In the genomic region with DNA sequence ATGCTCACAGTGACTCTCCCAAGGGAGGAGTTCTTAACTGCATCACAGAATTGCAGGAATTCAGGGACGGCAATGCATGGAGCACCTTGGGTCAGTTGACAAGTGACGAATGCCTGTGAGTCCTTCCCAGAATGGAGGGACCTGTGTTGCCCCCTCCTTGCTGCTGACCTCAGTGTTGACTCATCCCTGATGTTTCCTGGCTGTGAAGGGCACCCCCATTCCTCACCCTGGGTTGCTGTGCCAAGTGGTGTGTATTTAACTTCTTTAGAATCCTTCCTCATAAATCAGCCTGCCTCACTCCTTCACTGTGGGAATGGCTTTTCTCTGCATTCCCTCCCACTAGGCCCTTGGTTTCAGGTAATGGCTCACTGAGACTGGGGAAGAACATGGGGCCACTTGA, we compare ENCODE assay signal across 13 cellular contexts.
DNase-seq lines count a peak whose midpoint lies in the region; ATAC-seq, FAIRE-seq and TF ChIP-seq lines count a peak whose summit lies in the region.
"Had no signal": no experiment of that assay in that cellular context is flagged by ENCODE, and none has a peak within 500 bp of the region (broad histone marks: within the 10 kb centered on the region; RNA-seq: fewer than 3 reads in every experiment).

No MANE protein-coding gene starts in this region.

- 26 to 34% (median 29%) methylated on average over 2 of the region's 2 CpGs for WGBS in adrenal gland, 4 donors
- 83 to 86% (median 84%) methylated on average over 2 of the region's 2 CpGs for WGBS in ovary, 3 donors

- FAIRE-seq in urothelium cell line (lab: Jason Lieb, UNC) = peak; percentile 77

- H3K27me3 ChIP-seq in adrenal gland (no peaks in the 10 kb centered on the region), ovary (no peaks in the 10 kb centered on the region)
- H3K27me3 ChIP-seq: sigmoid colon, testis had no signal

- no peak overlapping the region for H3K4me3 ChIP-seq in adrenal gland
- no peak overlapping the region for H3K4me3 ChIP-seq in ovary
- H3K4me3 ChIP-seq: sigmoid colon, testis had no signal

- no peak for ATAC-seq in HG03439 (IDR thresholded peaks at IDR 0.05; ENCODE audit: unreplicated experiment)
- ATAC-seq: naive thymus-derived CD4-positive, alpha-beta T cell had no signal

- peak overlapping the region in 2 of 5 donors; percentile 38 to 55 for H3K27ac ChIP-seq in adrenal gland
- H3K27ac ChIP-seq in ovary = no peak overlapping the region
- H3K27ac ChIP-seq: sigmoid colon, testis had no signal

- intact Hi-C loops in adrenal gland (cut with DNase I) = no loop called here
- intact Hi-C loops in ovary (cut with DNase I) = no loop called here

- H3K9me3 ChIP-seq in adrenal gland (replicated peaks in 1 of 3) (no peaks in the 10 kb centered on the region), ovary (no peaks in the 10 kb centered on the region)
- H3K9me3 ChIP-seq: sigmoid colon, testis had no signal

- DNase-seq in HT1080 (ENCODE audit: low read depth) (peak; percentile 92), adrenal gland (peak; percentile 82 to 93 (median 88)), iPS-NIHi11 (ENCODE audit: low spot score) (peak; percentile 28), urothelium cell line (ENCODE audit: low spot score) (peak; percentile 86), ovary (no peak)
- DNase-seq in activated CD4-positive, alpha-beta T cell treated with anti-CD3 and anti-CD28 coated beads, Interleukin-2, amount 50 U/mL, for 4 hours = no peak
- DNase-seq: activated naive CD4-positive, alpha-beta T cell treated with anti-CD3 and anti-CD28 coated beads for 36 hours; naive thymus-derived CD4-positive, alpha-beta T cell; NCI-H510A; SHP77; sigmoid colon; testis had no signal

- no peak for TF ChIP-seq EP300 in ovary (IDR thresholded peaks at IDR 0.05)

- H3K36me3 ChIP-seq in adrenal gland (replicated peaks in 1 of 2) = no peaks in the 10 kb centered on the region
- no peaks in the 10 kb centered on the region for H3K36me3 ChIP-seq in ovary
- H3K36me3 ChIP-seq: sigmoid colon had no signal

- H3K4me1 ChIP-seq in adrenal gland (replicated peaks in 1 of 2) (peaks cover 10 to 21% of the 10 kb centered on the region in 2 donors), ovary (ENCODE audit: insufficient read depth) (peaks cover 1% of the 10 kb centered on the region)
- H3K4me1 ChIP-seq: testis had no signal

- no peak for TF ChIP-seq POLR2A in adrenal gland (IDR thresholded peaks at IDR 0.05)
- no peak for TF ChIP-seq POLR2A in ovary (IDR thresholded peaks at IDR 0.05)

- TF ChIP-seq CTCF in adrenal gland (IDR thresholded peaks at IDR 0.05) = no peak
- TF ChIP-seq CTCF in ovary (IDR thresholded peaks at IDR 0.05) = no peak

Comparison
In these comparisons a context has a peak if more than half of its experiments do, and no peak if none do; other contexts are left out.
1. DNase-seq: peak in HT1080 (single experiment), adrenal gland (7 of 7), iPS-NIHi11 (single experiment) and urothelium cell line (single experiment); none in ovary (0 of 5) and activated CD4-positive, alpha-beta T cell treated with anti-CD3 and anti-CD28 coated beads, Interleukin-2, amount 50 U/mL, for 4 hours (0 of 2).